9 cellular contexts compared by ENCODE assay signal in genomic region chr2:54497738-54498680, GRCh38. TPM values are rescaled to one million over a fixed set of nuclear protein-coding genes. Genes with fewer than 3 reads are reported as not detected.
A peak's percentile ranks its signal among the peaks of the same experiment; 100 is the strongest.
DNase-seq lines count a peak whose midpoint lies in the region; ATAC-seq and TF ChIP-seq lines count a peak whose summit lies in the region.
"Had no signal": no experiment of that assay in that cellular context is flagged by ENCODE, and none has a peak within 500 bp of the region (broad histone marks: within the 10 kb centered on the region; RNA-seq: fewer than 3 reads in every experiment).

No MANE protein-coding gene starts in this region.

- H3K4me1 Mint-ChIP-seq in T-helper 2 cell treated with Interferon-gamma antibody and Interleukin-4, amounts not matched to agents 5 μg/mL and 100 μg/mL, for 36 hours (ENCODE audit: low read depth): no peaks in the 10 kb centered on the region
- H3K4me1 Mint-ChIP-seq in naive thymus-derived CD4-positive, alpha-beta T cell: peaks cover 0 to 4% (median 0%) of the 10 kb centered on the region in 7 donors

- intact Hi-C loops in psoas muscle (cut with DNase I): loop anchor here in 1 of 2 donors (10.0 kb wide), 1 partner anchor 393 kb away; no protein-coding TSS in a partner anchor
- intact Hi-C loops in naive thymus-derived CD4-positive, alpha-beta T cell (cut with micrococcal nuclease): no loop called here

- H3K27ac Mint-ChIP-seq in T-helper 2 cell treated with Interferon-gamma antibody and Interleukin-4, amounts not matched to agents 5 μg/mL and 100 μg/mL, for 36 hours: no peak overlapping the region
- H3K27ac Mint-ChIP-seq in naive thymus-derived CD4-positive, alpha-beta T cell: no peak overlapping the region

- no peak overlapping the region for H3K9ac ChIP-seq in NT2/D1 (ENCODE audit: insufficient read length, low read depth)

- H3K27me3 ChIP-seq in NT2/D1 (ENCODE audit: insufficient read depth, insufficient read length) (no peaks in the 10 kb centered on the region), psoas muscle (ENCODE audit: insufficient read depth in 3 of 3, low read length in 2 of 3) (no peaks in the 10 kb centered on the region)
- no peaks in the 10 kb centered on the region for H3K27me3 ChIP-seq in naive thymus-derived CD4-positive, alpha-beta T cell (ENCODE audit: control insufficient read depth in 2 of 2, insufficient read depth in 2 of 2, low read length in 2 of 2)

- TF ChIP-seq CTCF in GM12865 (IDR thresholded peaks at IDR 0.05; ENCODE audit: insufficient read depth, low read depth, low read length, missing control alignments) (peak; percentile 15), fibroblast of pulmonary artery (IDR thresholded peaks at IDR 0.05; ENCODE audit: low read length, missing control alignments) (peak; percentile 34), psoas muscle (IDR thresholded peaks at IDR 0.05) (peak; percentile 45)

- H3K4me3 ChIP-seq in GM12865 (ENCODE audit: low read depth, low read length): no peak overlapping the region
- H3K4me3 ChIP-seq in NT2/D1 (ENCODE audit: insufficient read length, low read depth): no peak overlapping the region
- H3K4me3 ChIP-seq in fibroblast of pulmonary artery (replicated peaks; ENCODE audit: low read depth, low read length): no peak overlapping the region
- no peak overlapping the region for H3K4me3 ChIP-seq in psoas muscle
- no peak overlapping the region for H3K4me3 ChIP-seq in naive thymus-derived CD4-positive, alpha-beta T cell (ENCODE audit: low read length)

- no peaks in the 10 kb centered on the region for H3K9me3 Mint-ChIP-seq in T-helper 2 cell treated with Interferon-gamma antibody and Interleukin-4, amounts not matched to agents 5 μg/mL and 100 μg/mL, for 36 hours
- peaks cover 0 to 2% (median 0%) of the 10 kb centered on the region in 11 donors for H3K9me3 Mint-ChIP-seq in naive thymus-derived CD4-positive, alpha-beta T cell

- DNase-seq in GM12865 (ENCODE audit: low read depth) (peak; percentile 33), NT2/D1 (ENCODE audit: low read depth, low spot score) (peak; percentile 32), fibroblast of pulmonary artery (ENCODE audit: low read depth) (peak; percentile 50), psoas muscle (peak in 1 of 2 donors; percentile 32), NCI-H1930 (lab: John Stamatoyannopoulos, UW) (no peak), NCI-H1105 (lab: John Stamatoyannopoulos, UW) (no peak)
- DNase-seq in T-helper 2 cell treated with Interferon-gamma antibody and Interleukin-4, amounts not matched to agents 5 μg/mL and 100 μg/mL, for 36 hours (ENCODE audit: low spot score): no peak
- no peak for DNase-seq in naive thymus-derived CD4-positive, alpha-beta T cell

- no peaks in the 10 kb centered on the region for H3K36me3 Mint-ChIP-seq in T-helper 2 cell treated with Interferon-gamma antibody and Interleukin-4, amounts not matched to agents 5 μg/mL and 100 μg/mL, for 36 hours (ENCODE audit: low read depth)
- H3K36me3 Mint-ChIP-seq in naive thymus-derived CD4-positive, alpha-beta T cell: no peaks in the 10 kb centered on the region

- CTCF ChIA-PET in naive thymus-derived CD4-positive, alpha-beta T cell (lab: Charles Lee): interaction anchor here (0.6 kb wide), 1 partner anchor 141 kb away, joined by 3 read pairs; no protein-coding TSS in a partner anchor

- peak; percentile 63 to 85 (median 78) for ATAC-seq in psoas muscle
- ATAC-seq in naive thymus-derived CD4-positive, alpha-beta T cell: no peak
- ATAC-seq: activated CD4-positive, CD25-positive, alpha-beta regulatory T cell treated with anti-CD3 and anti-CD28 coated beads, Interleukin-2, amount 50 U/mL, for 24 hours had no signal

- H3K9me3 ChIP-seq in NT2/D1 (ENCODE audit: insufficient read depth, low read length) (no peaks in the 10 kb centered on the region), psoas muscle (no peaks in the 10 kb centered on the region)
- no peaks in the 10 kb centered on the region for H3K9me3 ChIP-seq in naive thymus-derived CD4-positive, alpha-beta T cell (ENCODE audit: control insufficient read depth in 2 of 3, low read length in 3 of 3)

- H3K27ac ChIP-seq in psoas muscle: no peak overlapping the region
- no peak overlapping the region for H3K27ac ChIP-seq in naive thymus-derived CD4-positive, alpha-beta T cell (ENCODE audit: low read depth, low read length)

- 46 to 48% (median 46%) methylated on average over 8 of the region's 8 CpGs for WGBS in psoas muscle, 3 donors

- peaks cover 29% of the 10 kb centered on the region for H3K27me3 Mint-ChIP-seq in T-helper 2 cell treated with Interferon-gamma antibody and Interleukin-4, amounts not matched to agents 5 μg/mL and 100 μg/mL, for 36 hours (ENCODE audit: low read depth)
- H3K27me3 Mint-ChIP-seq in naive thymus-derived CD4-positive, alpha-beta T cell: peaks cover 6 to 39% (median 9%) of the 10 kb centered on the region in 5 donors

- H3K4me1 ChIP-seq in NT2/D1 (ENCODE audit: insufficient read depth, insufficient read length): no peaks in the 10 kb centered on the region
- H3K4me1 ChIP-seq in psoas muscle: peaks cover 50% of the 10 kb centered on the region
- H3K4me1 ChIP-seq in naive thymus-derived CD4-positive, alpha-beta T cell (ENCODE audit: control insufficient read depth in 2 of 2, insufficient read depth in 2 of 2, low read length in 2 of 2): no peaks in the 10 kb centered on the region

- POLR2A ChIA-PET in naive thymus-derived CD4-positive, alpha-beta T cell (lab: Charles Lee): no interaction called here

- no peak overlapping the region for H3K4me3 Mint-ChIP-seq in T-helper 2 cell treated with Interferon-gamma antibody and Interleukin-4, amounts not matched to agents 5 μg/mL and 100 μg/mL, for 36 hours
- H3K4me3 Mint-ChIP-seq in naive thymus-derived CD4-positive, alpha-beta T cell: no peak overlapping the region

- H3K36me3 ChIP-seq in NT2/D1 (ENCODE audit: insufficient read depth, insufficient read length, low read length): no peaks in the 10 kb centered on the region
- H3K36me3 ChIP-seq in psoas muscle (ENCODE audit: insufficient read depth in 1 of 2, low read depth in 1 of 2): no peaks in the 10 kb centered on the region
- no peaks in the 10 kb centered on the region for H3K36me3 ChIP-seq in naive thymus-derived CD4-positive, alpha-beta T cell (ENCODE audit: control insufficient read depth in 2 of 3, insufficient read depth in 3 of 3, low read length in 3 of 3)

RNA-seq across cellular contexts. Expression of gene SPTBN1, which starts 41.9 kb away (rescaled TPM):
- 100 to 1,000 TPM in 1 of 4 donors, 10 to 100 TPM in 3; 87.8 to 180 (median 96.2) TPM for total RNA-seq in psoas muscle
- polyA plus RNA-seq in psoas muscle: 10 to 100 TPM; 22.9 to 56.1 (median 32.9) TPM
- 100 to 1,000 TPM; 167 to 207 (median 204) TPM for total RNA-seq in naive thymus-derived CD4-positive, alpha-beta T cell
- polyA plus RNA-seq in naive thymus-derived CD4-positive, alpha-beta T cell: 100 to 1,000 TPM in 1 of 2 donors, 10 to 100 TPM in 1; 43.3 to 120 TPM

Comparison
In these comparisons a context has a peak if more than half of its experiments do, and no peak if none do; other contexts are left out.
1. DNase-seq: peak in GM12865 (single experiment), NT2/D1 (single experiment) and fibroblast of pulmonary artery (single experiment); none in T-helper 2 cell treated with Interferon-gamma antibody and Interleukin-4, amounts not matched to agents 5 μg/mL and 100 μg/mL, for 36 hours (single experiment), naive thymus-derived CD4-positive, alpha-beta T cell (0 of 9), NCI-H1930 (0 of 2) and NCI-H1105 (single experiment).
2. Peak in every context shown above with its lines, with median percentiles within 50 percentile points of each other: CTCF ChIP-seq.